Comparison of ENCODE assay signal across 8 cellular contexts in the genomic region with DNA sequence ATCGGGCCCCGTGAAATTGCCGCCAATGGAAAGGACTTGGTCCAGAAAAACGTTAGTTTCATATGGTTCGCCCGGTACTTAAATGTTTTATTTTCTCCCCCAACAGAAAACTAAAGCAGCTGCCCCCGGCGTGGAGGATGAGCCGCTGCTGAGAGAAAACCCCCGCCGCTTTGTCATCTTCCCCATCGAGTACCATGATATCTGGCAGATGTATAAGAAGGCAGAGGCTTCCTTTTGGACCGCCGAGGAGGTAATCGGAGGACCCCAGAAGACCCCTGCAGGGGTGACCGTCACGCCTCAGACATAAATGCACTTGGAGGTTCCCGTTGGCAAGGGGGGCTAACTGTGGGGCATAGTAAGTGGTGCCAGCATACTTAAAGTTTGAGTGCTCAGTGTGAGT. TPM values are rescaled to one million over a fixed set of nuclear protein-coding genes. Genes with fewer than 3 reads are reported as not detected.
DNase-seq lines count a peak whose midpoint lies in the region; ATAC-seq, FAIRE-seq and TF ChIP-seq lines count a peak whose summit lies in the region.

No MANE protein-coding gene starts in this region.

- 1% methylated on average over 18 of the region's 18 CpGs for WGBS in HepG2 (ENCODE audit: low lambda C conversion rate)
- 3 to 7% methylated on average over 10 to 16 of the region's 18 CpGs for WGBS in gastroesophageal sphincter (ENCODE audit: low coverage in 1 of 2), 2 donors

- no peaks in the 10 kb centered on the region for H3K9me3 ChIP-seq in HepG2 (ENCODE audit: low read length)
- no peaks in the 10 kb centered on the region for H3K9me3 ChIP-seq in gastroesophageal sphincter

- intact Hi-C loops in HepG2 (cut with micrococcal nuclease; ENCODE audit: unreplicated experiment) = loop anchor here (2.0 to 10.0 kb wide), 4 partner anchors 152 to 282 kb away; a partner anchor contains a TSS

- peaks cover 9 to 32% of the 10 kb centered on the region in 2 experiments for H3K36me3 ChIP-seq in HepG2 (replicated peaks in 1 of 2; ENCODE audit: control insufficient read depth in 1 of 2, insufficient read depth in 2 of 2, low read length in 2 of 2)
- no peaks in the 10 kb centered on the region for H3K36me3 ChIP-seq in gastroesophageal sphincter

- no peak for FAIRE-seq in HepG2 (lab: Jason Lieb, UNC)

- peak overlapping the region; percentile 92 for H3K27ac ChIP-seq in HepG2 (ENCODE audit: extremely low read length, insufficient read depth, low read length)
- H3K27ac ChIP-seq in gastroesophageal sphincter = no peak overlapping the region

- CTCF ChIA-PET in HepG2 (lab: Yijun Ruan, JAX; ENCODE audit: low intra/inter-chr PET ratio, low total read pairs) = no interaction called here

- H4K20me1 ChIP-seq in HepG2 (ENCODE audit: insufficient read depth, low read length) = no peaks in the 10 kb centered on the region

- H3K9me3 Mint-ChIP-seq in stimulated activated naive CD8-positive, alpha-beta T cell treated with anti-CD3 and anti-CD28 coated beads, Interleukin-15, Interleukin-2, amounts not matched to agents 100 ng/mL and 50 ng/mL, for 24 hours = no peaks in the 10 kb centered on the region
- H3K9me3 Mint-ChIP-seq in activated naive CD4-positive, alpha-beta T cell treated with anti-CD3 and anti-CD28 coated beads, Interleukin-2, amount 50 U/mL, for 72 hours = peaks cover 0 to 3% of the 10 kb centered on the region in 2 donors

- TF ChIP-seq CTCF in HepG2 (CRISPR knock-in tag; IDR thresholded peaks at IDR 0.05) (no peak), gastroesophageal sphincter (IDR thresholded peaks at IDR 0.05) (no peak)

- no peak for TF ChIP-seq RAD21 in HepG2 (CRISPR knock-in tag; IDR thresholded peaks at IDR 0.05)

- H3K9ac ChIP-seq in HepG2 (ENCODE audit: insufficient read depth, low read depth, low read length) = peak overlapping the region; percentile 93

- POLR2A ChIA-PET in HepG2 (lab: Yijun Ruan, JAX) = no interaction called here

- peak overlapping the region; percentile 100 for H3K4me3 Mint-ChIP-seq in stimulated activated naive CD8-positive, alpha-beta T cell treated with anti-CD3 and anti-CD28 coated beads, Interleukin-15, Interleukin-2, amounts not matched to agents 100 ng/mL and 50 ng/mL, for 24 hours

- ATAC-seq in stimulated activated naive CD8-positive, alpha-beta T cell treated with anti-CD3 and anti-CD28 coated beads, Interleukin-15, Interleukin-2, amounts not matched to agents 100 U/mL and 50 U/mL, for 24 hours = no peak
- no peak for ATAC-seq in activated naive CD4-positive, alpha-beta T cell treated with anti-CD3 and anti-CD28 coated beads, Interleukin-2, amount 50 U/mL, for 72 hours
- ATAC-seq in HepG2 (no peak), HG03469 (IDR thresholded peaks at IDR 0.05; ENCODE audit: unreplicated experiment) (no peak), GM18861 (IDR thresholded peaks at IDR 0.05; ENCODE audit: unreplicated experiment) (no peak), gastroesophageal sphincter (no peak)

- H3K27me3 Mint-ChIP-seq in stimulated activated naive CD8-positive, alpha-beta T cell treated with anti-CD3 and anti-CD28 coated beads, Interleukin-15, Interleukin-2, amounts not matched to agents 100 ng/mL and 50 ng/mL, for 24 hours = no peaks in the 10 kb centered on the region

- H3K79me2 ChIP-seq in HepG2 (ENCODE audit: insufficient read depth, low read length) = peaks cover 42% of the 10 kb centered on the region

- H3K27ac Mint-ChIP-seq in stimulated activated naive CD8-positive, alpha-beta T cell treated with anti-CD3 and anti-CD28 coated beads, Interleukin-15, Interleukin-2, amounts not matched to agents 100 ng/mL and 50 ng/mL, for 24 hours = peak overlapping the region; percentile 96
- peak overlapping the region; percentile 94 to 96 for H3K27ac Mint-ChIP-seq in activated naive CD4-positive, alpha-beta T cell treated with anti-CD3 and anti-CD28 coated beads, Interleukin-2, amount 50 U/mL, for 72 hours

- no peak for DNase-seq in stimulated activated naive CD8-positive, alpha-beta T cell treated with anti-CD3 and anti-CD28 coated beads, Interleukin-15, Interleukin-2, amounts not matched to agents 100 U/mL and 50 U/mL, for 24 hours
- no peak for DNase-seq in activated naive CD4-positive, alpha-beta T cell treated with anti-CD3 and anti-CD28 coated beads, Interleukin-2, amount 50 U/mL, for 72 hours (ENCODE audit: low spot score in 2 of 2)
- DNase-seq in HepG2 (ENCODE audit: low spot score) = no peak
- no peak for DNase-seq in stimulated activated CD4-positive, alpha-beta T cell treated with anti-CD3 and anti-CD28 coated beads, Interleukin-1b, Interleukin-23, amount 100 ng/mL, for 48 hours

- TF ChIP-seq EP300 in HepG2 (IDR thresholded peaks at IDR 0.05; ENCODE audit: low read depth in 2 of 2, low read length in 2 of 2) = no peak
- no peak for TF ChIP-seq EP300 in HepG2 (CRISPR knock-in tag; IDR thresholded peaks at IDR 0.05; ENCODE audit: borderline replicate concordance)
- no peak for TF ChIP-seq EP300 in gastroesophageal sphincter (IDR thresholded peaks at IDR 0.05)

- H3K27me3 ChIP-seq in HepG2 (ENCODE audit: control insufficient read depth in 1 of 2, insufficient read depth in 2 of 2, low read length in 2 of 2) (no peaks in the 10 kb centered on the region), gastroesophageal sphincter (peaks cover 31% of the 10 kb centered on the region)

- peaks cover 81% of the 10 kb centered on the region for H3K4me1 ChIP-seq in HepG2 (ENCODE audit: insufficient read depth, low read length)
- H3K4me1 ChIP-seq in gastroesophageal sphincter = peaks cover 0 to 47% (median 14%) of the 10 kb centered on the region in 3 donors

- no peak overlapping the region for H2AFZ ChIP-seq in HepG2 (ENCODE audit: low read length)

- TF ChIP-seq POLR2A in HepG2 (IDR thresholded peaks at IDR 0.05; ENCODE audit: insufficient read depth in 1 of 2, low read depth in 2 of 2, low read length in 2 of 2) (no peak), gastroesophageal sphincter (IDR thresholded peaks at IDR 0.05) (no peak)

- in situ Hi-C loops in HepG2 (cut with HindIII; ENCODE audit: extremely low pct_ligation_motif_present, low pct_unique_long_range_greater_than_20kb) = loop anchor here (5.0 kb wide), 1 partner anchor 314 kb away; no protein-coding TSS in a partner anchor

- peaks cover 67% of the 10 kb centered on the region for H3K36me3 Mint-ChIP-seq in stimulated activated naive CD8-positive, alpha-beta T cell treated with anti-CD3 and anti-CD28 coated beads, Interleukin-15, Interleukin-2, amounts not matched to agents 100 ng/mL and 50 ng/mL, for 24 hours (ENCODE audit: low read depth)
- peaks cover 59 to 67% of the 10 kb centered on the region in 2 donors for H3K36me3 Mint-ChIP-seq in activated naive CD4-positive, alpha-beta T cell treated with anti-CD3 and anti-CD28 coated beads, Interleukin-2, amount 50 U/mL, for 72 hours

- peaks cover 52% of the 10 kb centered on the region for H3K4me1 Mint-ChIP-seq in stimulated activated naive CD8-positive, alpha-beta T cell treated with anti-CD3 and anti-CD28 coated beads, Interleukin-15, Interleukin-2, amounts not matched to agents 100 ng/mL and 50 ng/mL, for 24 hours (ENCODE audit: low read depth)

- peak overlapping the region; percentile 98 for H3K4me2 ChIP-seq in HepG2 (ENCODE audit: low read depth, low read length)

- peak overlapping the region; percentile 70 to 99 (median 93) for H3K4me3 ChIP-seq in HepG2 (replicated peaks in 1 of 3; ENCODE audit: insufficient read depth in 1 of 3, low read depth in 2 of 3, low read length in 3 of 3)
- H3K4me3 ChIP-seq in gastroesophageal sphincter = peak overlapping the region in 1 of 2 donors; percentile 64

- BruUV-seq in HepG2 (replicated peaks; lab: Mats Ljungman, UMichigan) = no TSS peak

RNA-seq across cellular contexts. Expression of a gene that starts 0.7 kb away (rescaled TPM):
- total RNA-seq in activated naive CD4-positive, alpha-beta T cell treated with anti-CD3 and anti-CD28 coated beads, Interleukin-2, amount 50 U/mL, for 72 hours = 100 to 1,000 TPM; 413 to 682 TPM
- total RNA-seq in HepG2 (2016; rRNA removed; fragmentation: Illumina TruSeq; extraction: Trizol) (150 and 191 TPM in 2 replicates), gastroesophageal sphincter (1 to 10 TPM in 3 of 4 donors, under 1 TPM in 1; 0.40 to 3.2 (median 2.0) TPM)
- total RNA-seq in HepG2 (2016; cell fraction: cytosol; rRNA removed; fragmentation: Illumina TruSeq; extraction: Trizol; ENCODE audit: low read depth) = 37.8 and 48.5 TPM in 2 replicates
- 147 and 157 TPM in 2 replicates for total RNA-seq in HepG2 (2016; cell fraction: insoluble cytoplasmic fraction; rRNA removed; fragmentation: Illumina TruSeq; extraction: Trizol)
- 80.6 and 88.9 TPM in 2 replicates for total RNA-seq in HepG2 (2016; cell fraction: membrane; rRNA removed; fragmentation: Illumina TruSeq; extraction: Trizol)
- total RNA-seq in HepG2 (2016; cell fraction: nucleus; rRNA removed; fragmentation: Illumina TruSeq; extraction: Trizol) = 128 and 140 TPM in 2 replicates
- polyA plus RNA-seq in HepG2 (2011; rRNA removed) = 15.2 and 31.3 TPM in 2 replicates
- polyA plus RNA-seq in HepG2 (2011; cell fraction: cytosol; rRNA removed) = 16.4 and 33.9 TPM in 2 replicates
- 56.9 and 85.9 TPM in 2 replicates for polyA plus RNA-seq in HepG2 (2011; cell fraction: nucleus; rRNA removed)
- polyA plus RNA-seq in HepG2 (2012) = 28.1 and 60.7 TPM in 2 replicates
- 43.8 and 46.7 TPM in 2 replicates for polyA plus RNA-seq in HepG2 (2016; cell fraction: cytosol; fragmentation: Illumina TruSeq; extraction: Trizol; ENCODE audit: low read depth)
- polyA plus RNA-seq in HepG2 (2016; cell fraction: insoluble cytoplasmic fraction; fragmentation: Illumina TruSeq; extraction: Trizol; ENCODE audit: low read depth) = 194 and 228 TPM in 2 replicates
- 51.9 and 53.7 TPM in 2 replicates for polyA plus RNA-seq in HepG2 (2016; cell fraction: membrane; fragmentation: Illumina TruSeq; extraction: Trizol; ENCODE audit: low read depth)
- polyA plus RNA-seq in HepG2 (2016; cell fraction: nucleus; fragmentation: Illumina TruSeq; extraction: Trizol; ENCODE audit: insufficient read depth, low read depth) = 138 and 141 TPM in 2 replicates
- 59.0 and 93.0 TPM in 2 replicates for polyA minus RNA-seq in HepG2 (2011; rRNA and poly(A)+ RNA removed; ENCODE audit: low replicate concordance)
- polyA minus RNA-seq in HepG2 (2011; cell fraction: cytosol; rRNA and poly(A)+ RNA removed) = 42.2 and 50.2 TPM in 2 replicates
- 47.4 and 63.0 TPM in 2 replicates for polyA minus RNA-seq in HepG2 (2011; cell fraction: nucleus; rRNA and poly(A)+ RNA removed)

RNA-seq across cellular contexts. Expression of a gene that starts 43.1 kb away (rescaled TPM):
- not detected for total RNA-seq in activated naive CD4-positive, alpha-beta T cell treated with anti-CD3 and anti-CD28 coated beads, Interleukin-2, amount 50 U/mL, for 72 hours
- total RNA-seq in HepG2 (2016; rRNA removed; fragmentation: Illumina TruSeq; extraction: Trizol) (not detected in 2 replicates), gastroesophageal sphincter (10 to 100 TPM in 3 of 4 donors, 1 to 10 TPM in 1; 8.6 to 50.7 (median 32.6) TPM)
- 0.09 TPM in 1 of 2 replicates, not detected in the other for total RNA-seq in HepG2 (2016; cell fraction: cytosol; rRNA removed; fragmentation: Illumina TruSeq; extraction: Trizol; ENCODE audit: low read depth)
- not detected in 2 replicates for total RNA-seq in HepG2 (2016; cell fraction: insoluble cytoplasmic fraction; rRNA removed; fragmentation: Illumina TruSeq; extraction: Trizol)
- 0.14 TPM in 1 of 2 replicates, not detected in the other for total RNA-seq in HepG2 (2016; cell fraction: membrane; rRNA removed; fragmentation: Illumina TruSeq; extraction: Trizol)
- total RNA-seq in HepG2 (2016; cell fraction: nucleus; rRNA removed; fragmentation: Illumina TruSeq; extraction: Trizol) = not detected in 2 replicates
- polyA plus RNA-seq in HepG2 (2011; rRNA removed) = 0.04 TPM in 2 replicates
- polyA plus RNA-seq in HepG2 (2011; cell fraction: cytosol; rRNA removed) = 0.04 and 0.12 TPM in 2 replicates
- 0.03 TPM in 1 of 2 replicates, not detected in the other for polyA plus RNA-seq in HepG2 (2011; cell fraction: nucleus; rRNA removed)
- 0.13 TPM in 1 of 2 replicates, not detected in the other for polyA plus RNA-seq in HepG2 (2012)
- not detected in 2 replicates for polyA plus RNA-seq in HepG2 (2016; cell fraction: cytosol; fragmentation: Illumina TruSeq; extraction: Trizol; ENCODE audit: low read depth)
- not detected in 2 replicates for polyA plus RNA-seq in HepG2 (2016; cell fraction: insoluble cytoplasmic fraction; fragmentation: Illumina TruSeq; extraction: Trizol; ENCODE audit: low read depth)
- polyA plus RNA-seq in HepG2 (2016; cell fraction: membrane; fragmentation: Illumina TruSeq; extraction: Trizol; ENCODE audit: low read depth) = not detected in 2 replicates
- not detected in 2 replicates for polyA plus RNA-seq in HepG2 (2016; cell fraction: nucleus; fragmentation: Illumina TruSeq; extraction: Trizol; ENCODE audit: insufficient read depth, low read depth)
- polyA minus RNA-seq in HepG2 (2011; rRNA and poly(A)+ RNA removed; ENCODE audit: low replicate concordance) = 0.16 TPM in 1 of 2 replicates, not detected in the other
- polyA minus RNA-seq in HepG2 (2011; cell fraction: cytosol; rRNA and poly(A)+ RNA removed) = not detected in 2 replicates
- not detected in 2 replicates for polyA minus RNA-seq in HepG2 (2011; cell fraction: nucleus; rRNA and poly(A)+ RNA removed)

Comparison
In these comparisons a context has a peak if more than half of its experiments do, and no peak if none do; other contexts are left out.
1. RNA of a gene that starts 0.7 kb away (total RNA-seq): 413 to 682 TPM in activated naive CD4-positive, alpha-beta T cell treated with anti-CD3 and anti-CD28 coated beads, Interleukin-2, amount 50 U/mL, for 72 hours and 37.8 to 191 TPM in HepG2; 0.40 to 3.2 TPM in gastroesophageal sphincter; every median in the first group is over 4 times any median in the second.
2. RNA of a gene that starts 43.1 kb away (total RNA-seq): 8.6 to 50.7 TPM in gastroesophageal sphincter; not detected in activated naive CD4-positive, alpha-beta T cell treated with anti-CD3 and anti-CD28 coated beads, Interleukin-2, amount 50 U/mL, for 72 hours and 0.09 to 0.14 TPM in HepG2; every median in the first group is over 4 times any median in the second.